ENCODE assay signal across 9 cellular contexts in the genomic region with DNA sequence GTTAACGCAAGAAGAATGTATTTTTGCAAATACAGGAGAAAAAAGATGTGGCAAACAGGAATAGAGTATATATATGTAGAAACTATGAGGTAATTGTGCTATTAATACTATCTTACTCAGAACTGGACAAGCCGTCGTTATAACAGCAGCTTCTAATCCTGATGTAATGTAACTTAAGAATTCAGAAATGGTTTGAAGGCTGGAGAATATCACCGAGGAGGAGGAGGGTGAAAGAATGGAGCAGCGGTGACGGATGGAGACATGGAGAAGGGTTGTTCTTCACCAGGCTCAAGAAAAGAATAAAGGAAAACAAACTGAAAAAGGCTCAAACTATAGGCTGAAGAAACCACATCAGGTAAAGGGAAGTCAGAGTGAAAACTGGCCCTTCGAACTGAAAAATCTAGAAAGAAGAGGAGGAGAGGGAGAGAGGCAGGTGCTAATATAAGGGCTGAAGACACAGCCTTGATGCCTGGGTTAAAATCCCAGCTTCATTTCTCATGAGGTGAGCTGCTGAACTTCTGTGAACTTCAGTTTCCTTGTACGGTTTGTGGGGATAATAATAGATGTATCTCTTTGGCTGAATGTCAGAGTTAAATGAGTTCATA. TPM values are rescaled to one million over a fixed set of nuclear protein-coding genes. Genes with fewer than 3 reads are reported as not detected.
DNase-seq lines count a peak whose midpoint lies in the region; ATAC-seq and TF ChIP-seq lines count a peak whose summit lies in the region.
"Had no signal": no experiment of that assay in that cellular context is flagged by ENCODE, and none has a peak within 500 bp of the region (broad histone marks: within the 10 kb centered on the region; RNA-seq: fewer than 3 reads in every experiment).

No MANE protein-coding gene starts in this region.

- no peaks in the 10 kb centered on the region for H3K36me3 Mint-ChIP-seq in effector memory CD8-positive, alpha-beta T cell (ENCODE audit: insufficient read depth)

- H3K9me3 ChIP-seq in colonic mucosa (no peaks in the 10 kb centered on the region), thoracic aorta (no peaks in the 10 kb centered on the region)

- no peaks in the 10 kb centered on the region for H3K9me3 Mint-ChIP-seq in effector memory CD8-positive, alpha-beta T cell

- H3K4me3 Mint-ChIP-seq in effector memory CD8-positive, alpha-beta T cell, result no peak overlapping the region

- intact Hi-C loops in colonic mucosa (cut with DNase I), result loop anchor here (10.0 kb wide), 1 partner anchor 53 kb away; no protein-coding TSS in a partner anchor

- ATAC-seq in HG03108 (IDR thresholded peaks at IDR 0.05; ENCODE audit: unreplicated experiment) (peak; percentile 53), thoracic aorta (ENCODE audit: insufficient number of reproducible peaks, low FRiP score, low read depth) (peak; percentile 76)
- no peak for ATAC-seq in effector memory CD8-positive, alpha-beta T cell (replicated peaks)

- H3K27ac ChIP-seq in colonic mucosa (peak overlapping the region; percentile 45), thoracic aorta (peak overlapping the region; percentile 33 to 65)
- H3K27ac ChIP-seq: 22Rv1 had no signal

- DNase-seq in DMS 273 (lab: John Stamatoyannopoulos, UW; ENCODE audit: unreplicated experiment) (peak; percentile 54), DMS 273 treated with DMSO at 0.1 percent for 48 hours (lab: John Stamatoyannopoulos, UW) (no peak), colonic mucosa (no peak), thoracic aorta (ENCODE audit: low spot score) (no peak), NCI-H2227 treated with DMSO at 0.1 percent for 48 hours (lab: John Stamatoyannopoulos, UW) (no peak), NCI-H2029 (lab: John Stamatoyannopoulos, UW) (no peak)
- DNase-seq in effector memory CD8-positive, alpha-beta T cell, result no peak

- H3K36me3 ChIP-seq in colonic mucosa, result no peaks in the 10 kb centered on the region
- H3K36me3 ChIP-seq in thoracic aorta, result no peaks in the 10 kb centered on the region

- H3K27ac Mint-ChIP-seq in effector memory CD8-positive, alpha-beta T cell, result no peak overlapping the region

- H3K4me3 ChIP-seq in colonic mucosa (no peak overlapping the region), thoracic aorta (peak overlapping the region; percentile 54)

- H3K27me3 ChIP-seq in colonic mucosa (no peaks in the 10 kb centered on the region), thoracic aorta (replicated peaks; ENCODE audit: insufficient read depth) (no peaks in the 10 kb centered on the region)

- H3K27me3 Mint-ChIP-seq in effector memory CD8-positive, alpha-beta T cell, result no peaks in the 10 kb centered on the region

- peak overlapping the region in 1 of 2 donors; percentile 38 for H3K9ac ChIP-seq in colonic mucosa (ENCODE audit: low read depth in 2 of 2, low read length in 2 of 2)

- H3K4me1 ChIP-seq in colonic mucosa (peaks cover 9% of the 10 kb centered on the region), thoracic aorta (ENCODE audit: control insufficient read depth in 1 of 2, low read depth in 2 of 2) (peaks cover 23 to 45% of the 10 kb centered on the region in 2 donors)

- TF ChIP-seq CTCF in colonic mucosa (IDR thresholded peaks at IDR 0.05) (no peak), thoracic aorta (IDR thresholded peaks at IDR 0.05) (no peak)

- peaks cover 0 to 3% of the 10 kb centered on the region in 2 donors for H3K4me1 Mint-ChIP-seq in effector memory CD8-positive, alpha-beta T cell (ENCODE audit: low read depth in 2 of 2)

RNA-seq across cellular contexts. Expression of gene GOLIM4, which starts 44.0 kb away (rescaled TPM):
- total RNA-seq in colonic mucosa (10 to 100 TPM; 73.8 to 79.4 TPM), thoracic aorta (10 to 100 TPM; 43.1 to 49.5 TPM)
